8 cellular contexts compared by ENCODE assay signal in the genomic region with DNA sequence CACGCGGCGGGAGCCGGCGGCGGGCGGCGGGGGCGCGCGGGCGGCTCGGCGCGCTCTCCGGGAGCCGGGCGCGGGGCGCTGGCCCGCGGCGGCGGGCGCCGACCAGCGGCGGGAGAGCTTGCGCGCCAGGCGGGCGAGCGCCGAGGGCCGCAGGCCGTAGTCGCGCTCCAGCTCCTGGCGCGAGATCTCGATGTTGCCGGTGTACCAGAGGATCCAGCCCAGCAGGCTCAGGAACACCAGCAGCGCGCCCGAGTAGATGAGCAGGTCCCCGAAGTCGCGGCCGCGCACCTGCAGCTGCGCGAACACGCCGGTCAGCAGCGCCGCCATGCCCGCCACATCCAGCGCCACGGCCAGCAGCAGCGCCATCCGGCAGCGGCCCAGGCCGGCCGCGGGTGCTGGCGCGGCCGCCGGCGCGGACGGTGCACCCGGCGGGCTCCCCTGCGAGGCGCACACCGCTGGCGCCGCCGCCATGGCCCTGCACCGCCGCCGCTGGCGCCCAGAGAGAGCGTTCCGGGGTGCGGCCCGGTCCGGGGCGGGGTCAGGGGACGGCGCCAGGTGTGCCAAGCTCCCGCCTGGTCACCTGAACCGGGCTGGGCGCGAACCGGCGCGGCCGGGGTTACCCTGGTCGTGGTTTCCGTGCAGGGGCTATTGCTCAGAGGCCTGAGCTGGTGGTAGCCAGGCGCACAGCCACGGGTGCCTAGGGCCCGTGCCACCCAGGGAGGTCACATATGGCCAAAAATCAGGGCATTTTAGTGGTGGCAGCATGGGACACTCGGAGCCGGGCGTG. TPM values are rescaled to one million over a fixed set of nuclear protein-coding genes. Genes with fewer than 3 reads are reported as not detected.
DNase-seq lines count a peak whose midpoint lies in the region; ATAC-seq, FAIRE-seq and TF ChIP-seq lines count a peak whose summit lies in the region.

A gene with protein sequence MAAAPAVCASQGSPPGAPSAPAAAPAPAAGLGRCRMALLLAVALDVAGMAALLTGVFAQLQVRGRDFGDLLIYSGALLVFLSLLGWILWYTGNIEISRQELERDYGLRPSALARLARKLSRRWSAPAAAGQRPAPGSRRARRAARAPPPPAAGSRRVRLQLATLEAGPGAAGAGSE (minus strand): TSS at position 504 of the 787 bp plus-strand sequence. CDS start 33 bp downstream, at position 471.

- POLR2A ChIA-PET in GM10248 (lab: Yijun Ruan, JAX) = interaction anchor here (0.7 to 1.9 kb wide), 6 partner anchors 10 to 130 kb away, joined by 3 to 13 read pairs (median 3); partner anchors contain the start of genes KMT5C and UBE2S

- peak; percentile 76 for DNase-seq in GM10248 (ENCODE audit: extremely low spot score)
- peak; percentile 76 for DNase-seq in M059J (ENCODE audit: low read depth)
- DNase-seq in T1000 (lab: John Stamatoyannopoulos, UW) = peak; percentile 25
- peak; percentile 47 for DNase-seq in bronchial epithelial cell (ENCODE audit: low read depth)
- peak; percentile 84 for DNase-seq in iPS-NIHi11 (ENCODE audit: low spot score)

- no peak for FAIRE-seq in bronchial epithelial cell (lab: Jason Lieb, UNC)

- TF ChIP-seq CTCF in GM10248 (IDR thresholded peaks at IDR 0.05; ENCODE audit: control extremely low read depth, extremely low read depth, low read depth, missing control alignments) (peak; percentile 46), bronchial epithelial cell (IDR thresholded peaks at IDR 0.05; ENCODE audit: insufficient read depth, low read length, severe bottlenecking) (peak; percentile 22)

- H3K36me3 ChIP-seq in bronchial epithelial cell (ENCODE audit: control insufficient read depth, insufficient read depth, low read length) = peaks cover 24% of the 10 kb centered on the region

- no peaks in the 10 kb centered on the region for H3K27me3 ChIP-seq in bronchial epithelial cell (ENCODE audit: control insufficient read depth, insufficient read depth, low read length)

- peak within 1 kb of the TSS; percentile 3 to 95 (median 92) for H3K27ac ChIP-seq in skin epidermis

- peak within 1 kb of the TSS; percentile 77 for H3K4me3 ChIP-seq in bronchial epithelial cell (ENCODE audit: low read depth, low read length)
- H3K4me3 ChIP-seq in skin epidermis = peak within 1 kb of the TSS; percentile 69 to 98 (median 96)

- no peak for ATAC-seq in GM21717 (IDR thresholded peaks at IDR 0.05; ENCODE audit: unreplicated experiment)
- ATAC-seq in HG02588 (IDR thresholded peaks at IDR 0.05; ENCODE audit: unreplicated experiment) = no peak

- CTCF ChIA-PET in GM10248 (lab: Yijun Ruan, JAX) = interaction anchor here (0.9 to 3.1 kb wide), 14 partner anchors 16 to 296 kb away, joined by 3 to 19 read pairs (median 4); partner anchors contain the start of genes KMT5C and UBE2S

RNA-seq across cellular contexts. Expression of the gene that starts here (rescaled TPM):
- total RNA-seq in M059J (2014; rRNA removed; shearing (Covaris generic)) = 1.1 and 1.2 TPM in 2 replicates
- 3.1 and 10.0 TPM in 2 replicates for total RNA-seq in bronchial epithelial cell

Comparison
In these comparisons a context has a peak if more than half of its experiments do, and no peak if none do; other contexts are left out.
1. DNase-seq: peak in every context shown above with its lines; median percentile 84 in iPS-NIHi11; 76 in GM10248; 76 in M059J; 47 in bronchial epithelial cell; 25 in T1000.